Comparison of ENCODE assay signal across 16 cellular contexts in the genomic region with DNA sequence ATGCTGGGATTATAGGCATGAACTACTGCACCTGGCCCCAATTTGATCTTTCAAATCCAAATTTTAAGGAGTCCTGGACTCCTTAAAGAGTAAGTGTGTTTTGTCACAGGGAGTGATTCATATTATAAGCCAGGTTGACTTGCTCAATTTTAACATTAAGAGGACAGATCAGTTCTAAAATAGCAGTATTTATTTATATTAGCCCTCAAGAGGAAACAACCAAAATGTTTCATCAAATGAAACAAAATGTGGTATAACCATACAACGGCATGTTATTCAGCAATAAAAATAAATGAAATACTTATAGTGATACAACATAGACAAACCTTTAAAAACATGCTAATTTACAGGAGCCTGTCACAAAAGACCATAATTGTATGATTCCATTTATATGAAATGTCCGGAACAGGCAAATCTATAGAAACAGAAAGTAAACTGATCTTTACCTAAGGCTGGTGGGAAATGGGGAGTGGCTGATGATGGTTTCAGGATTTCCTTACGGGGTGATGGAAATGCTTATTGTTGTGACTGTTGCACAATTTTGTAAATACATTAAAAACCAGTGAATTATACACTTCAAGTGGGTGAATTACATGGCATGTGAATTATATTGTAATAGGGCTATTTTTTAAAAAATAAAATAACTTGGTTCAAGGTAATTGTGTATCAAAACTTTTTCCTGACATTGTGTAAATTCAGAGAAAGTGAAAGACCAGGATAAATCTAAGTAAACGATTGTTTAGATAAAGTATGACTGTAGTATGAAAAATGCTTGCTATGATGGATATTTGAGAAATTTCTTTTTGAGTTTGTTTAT.
A peak's percentile ranks its signal among the peaks of the same experiment; 100 is the strongest.
DNase-seq lines count a peak whose midpoint lies in the region; ATAC-seq and TF ChIP-seq lines count a peak whose summit lies in the region.
"Had no signal": no experiment of that assay in that cellular context is flagged by ENCODE, and none has a peak within 500 bp of the region (broad histone marks: within the 10 kb centered on the region; RNA-seq: fewer than 3 reads in every experiment).

No MANE protein-coding gene starts in this region.

- H3K4me2 ChIP-seq in Karpas-422 (ENCODE audit: low read depth, low read length, poor library complexity, severe bottlenecking) = peak overlapping the region; percentile 11

- in situ Hi-C loops in ACHN (cut with HindIII; ENCODE audit: low pct_ligation_motif_present, low pct_unique_long_range_greater_than_20kb, low sequenced_read_pairs) = no loop called here

- H3K4me1 Mint-ChIP-seq in effector memory CD8-positive, alpha-beta T cell (ENCODE audit: low read depth in 2 of 2) = no peaks in the 10 kb centered on the region
- H3K4me1 Mint-ChIP-seq: activated naive CD8-positive, alpha-beta T cell treated with anti-CD3 and anti-CD28 coated beads, Interleukin-2, amount 50 U/mL, for 24 hours had no signal

- no peaks in the 10 kb centered on the region for H3K36me3 Mint-ChIP-seq in effector memory CD8-positive, alpha-beta T cell (ENCODE audit: insufficient read depth)

- H3K9me2 ChIP-seq in Karpas-422 (replicated peaks; ENCODE audit: insufficient read depth, low read length) = no peaks in the 10 kb centered on the region

- H3K4me3 Mint-ChIP-seq in effector memory CD8-positive, alpha-beta T cell = no peak overlapping the region
- H3K4me3 Mint-ChIP-seq: activated naive CD8-positive, alpha-beta T cell treated with anti-CD3 and anti-CD28 coated beads, Interleukin-2, amount 50 U/mL, for 24 hours; activated T-cell treated with anti-CD3 and anti-CD28 coated beads, Interleukin-2, amount 50 U/mL, for 4 hours had no signal

- no peak for TF ChIP-seq CTCF in fibroblast of the aortic adventitia (IDR thresholded peaks at IDR 0.05; ENCODE audit: insufficient read depth, low read length)

- H3K4me1 ChIP-seq in Karpas-422 (ENCODE audit: low read length) = no peaks in the 10 kb centered on the region

- no peaks in the 10 kb centered on the region for H3K27me3 Mint-ChIP-seq in effector memory CD8-positive, alpha-beta T cell
- H3K27me3 Mint-ChIP-seq: activated naive CD8-positive, alpha-beta T cell treated with anti-CD3 and anti-CD28 coated beads, Interleukin-2, amount 50 U/mL, for 24 hours had no signal

- H3K27me3 ChIP-seq in Karpas-422 (ENCODE audit: low read length) = no peaks in the 10 kb centered on the region

- peaks cover 0 to 3% of the 10 kb centered on the region in 2 donors for H3K9me3 Mint-ChIP-seq in effector memory CD8-positive, alpha-beta T cell

- H3K27ac ChIP-seq in Karpas-422 (ENCODE audit: low read length) = no peak overlapping the region

- H3K4me3 ChIP-seq in Karpas-422 (ENCODE audit: low read length) = no peak overlapping the region
- H3K4me3 ChIP-seq in fibroblast of the aortic adventitia (ENCODE audit: low read depth, low read length) = no peak overlapping the region

- H2AFZ ChIP-seq in Karpas-422 (ENCODE audit: low read length) = no peak overlapping the region

- no peaks in the 10 kb centered on the region for H3K79me2 ChIP-seq in Karpas-422 (ENCODE audit: low read length)

- intact Hi-C loops in left ventricle myocardium superior (cut with micrococcal nuclease) = no loop called here

- no peak overlapping the region for H3K27ac Mint-ChIP-seq in effector memory CD8-positive, alpha-beta T cell
- H3K27ac Mint-ChIP-seq: activated naive CD8-positive, alpha-beta T cell treated with anti-CD3 and anti-CD28 coated beads, Interleukin-2, amount 50 U/mL, for 24 hours had no signal

- H3K36me3 ChIP-seq in Karpas-422 (ENCODE audit: insufficient read depth, low read length) = no peaks in the 10 kb centered on the region

- DNase-seq in ACHN = peak; percentile 7
- DNase-seq in Karpas-422 = no peak
- peak; percentile 37 for DNase-seq in amniotic epithelial cell (ENCODE audit: low read depth)
- peak; percentile 45 for DNase-seq in fibroblast of the aortic adventitia (ENCODE audit: low read depth)
- no peak for DNase-seq in activated effector memory CD4-positive, alpha-beta T cell treated with Interleukin-2 at 50 U/mL for 16 hours
- no peak for DNase-seq in left ventricle myocardium superior
- no peak for DNase-seq in effector memory CD8-positive, alpha-beta T cell
- DNase-seq: activated naive CD8-positive, alpha-beta T cell treated with anti-CD3 and anti-CD28 coated beads, Interleukin-2, amount 50 U/mL, for 24 hours; activated T-cell treated with anti-CD3 and anti-CD28 coated beads, Interleukin-2, amount 50 U/mL, for 4 hours; hippocampal formation; NCI-H1105; posterior cingulate gyrus; stimulated activated CD4-positive, alpha-beta T cell treated with anti-CD3 and anti-CD28 coated beads, Interleukin-12 subunit alpha, Interleukin-12 subunit beta, amount 100 ng/mL, for 4 hours; stimulated activated naive CD8-positive, alpha-beta T cell treated with anti-CD3 and anti-CD28 coated beads, Interleukin-15, Interleukin-2, amounts not matched to agents 100 U/mL and 50 U/mL, for 24 hours had no signal

- no peaks in the 10 kb centered on the region for H3K9me3 ChIP-seq in Karpas-422 (ENCODE audit: low read length)

- no peaks in the 10 kb centered on the region for H4K20me1 ChIP-seq in Karpas-422 (ENCODE audit: insufficient read depth, low read depth, low read length)

- no peak for ATAC-seq in GM18861 (IDR thresholded peaks at IDR 0.05; ENCODE audit: unreplicated experiment)
- no peak for ATAC-seq in left ventricle myocardium superior
- no peak for ATAC-seq in effector memory CD8-positive, alpha-beta T cell (replicated peaks)
- ATAC-seq: activated naive CD8-positive, alpha-beta T cell treated with anti-CD3 and anti-CD28 coated beads, Interleukin-2, amount 50 U/mL, for 24 hours; activated T-cell treated with anti-CD3 and anti-CD28 coated beads, Interleukin-2, amount 50 U/mL, for 4 hours; esophagus mucosa; stimulated activated naive CD8-positive, alpha-beta T cell treated with anti-CD3 and anti-CD28 coated beads, Interleukin-15, Interleukin-2, amounts not matched to agents 100 U/mL and 50 U/mL, for 24 hours had no signal

- no peak overlapping the region for H3K9ac ChIP-seq in Karpas-422 (ENCODE audit: low read length)

Comparison
In these comparisons a context has a peak if more than half of its experiments do, and no peak if none do; other contexts are left out.
1. DNase-seq: peak in ACHN (single experiment), amniotic epithelial cell (single experiment) and fibroblast of the aortic adventitia (single experiment); none in Karpas-422 (single experiment), activated effector memory CD4-positive, alpha-beta T cell treated with Interleukin-2 at 50 U/mL for 16 hours (single experiment), left ventricle myocardium superior (single experiment) and effector memory CD8-positive, alpha-beta T cell (0 of 3).